ENCODE assay signal across 9 cellular contexts in the genomic region with DNA sequence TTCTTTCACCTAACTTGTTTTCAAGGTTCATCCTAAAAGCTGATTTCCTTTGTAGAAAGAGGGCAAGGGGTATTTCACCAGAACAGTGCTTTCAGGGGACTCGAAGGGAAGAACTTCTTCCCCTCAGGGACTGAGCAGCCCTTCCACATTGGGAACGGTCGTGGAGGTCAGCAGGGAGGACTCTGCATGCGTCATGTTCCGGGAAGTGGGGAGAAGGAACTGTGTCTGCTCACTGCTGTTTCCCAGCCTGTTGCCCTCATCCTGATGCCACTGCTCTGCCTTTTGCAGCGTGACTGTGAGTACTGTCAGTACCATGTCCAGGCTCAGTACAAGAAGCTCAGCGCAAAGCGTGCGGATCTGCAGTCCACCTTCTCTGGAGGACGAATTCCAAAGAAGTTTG. TPM values are rescaled to one million over a fixed set of nuclear protein-coding genes. Genes with fewer than 3 reads are reported as not detected.
"Had no signal": no experiment of that assay in that cellular context is flagged by ENCODE, and none has a peak within 500 bp of the region (broad histone marks: within the 10 kb centered on the region; RNA-seq: fewer than 3 reads in every experiment).

No MANE protein-coding gene starts in this region.

- ATAC-seq: GM23338, HepG2 had no signal

- H2AFZ ChIP-seq: GM23338 had no signal

- H3K27ac Mint-ChIP-seq: GM23338, IgD-negative memory B cell had no signal

- H3K27me3 Mint-ChIP-seq: IgD-negative memory B cell had no signal

- FAIRE-seq: HepG2 had no signal

- H3K27ac ChIP-seq: HL-60 had no signal

- H3K4me2 ChIP-seq: GM23338 had no signal

- H3K4me3 ChIP-seq: GM23338 had no signal

- H3K36me3 Mint-ChIP-seq: IgD-negative memory B cell had no signal

- H3K4me1 Mint-ChIP-seq: GM23338, IgD-negative memory B cell had no signal

- H3K4me3 Mint-ChIP-seq: GM23338, IgD-negative memory B cell had no signal

- DNase-seq: H7, HCEC 1CT, KBM-7 had no signal

RNA-seq across cellular contexts. Expression of a gene that starts 27.2 kb away (rescaled TPM):
- polyA plus RNA-seq: IgD-negative memory B cell had no signal

RNA-seq across cellular contexts. Expression of a gene that starts 45.6 kb away (rescaled TPM):
- total RNA-seq: H4, H7, HepG2, HT1080 had no signal
- polyA plus RNA-seq: HepG2, IgD-negative memory B cell had no signal
